30 cellular contexts compared by ENCODE assay signal in genomic region chr16:14074544-14074943, GRCh38.
"Had no signal": no experiment of that assay in that cellular context is flagged by ENCODE, and none has a peak within 500 bp of the region (broad histone marks: within the 10 kb centered on the region; RNA-seq: fewer than 3 reads in every experiment).

No MANE protein-coding gene starts in this region.

- H3K36me3 ChIP-seq: neutrophil, ovary, tibial artery, transverse colon, upper lobe of right lung, uterus had no signal

- DNase-seq: naive thymus-derived CD8-positive, alpha-beta T cell; nephron progenitor cell; nucleus accumbens; ovary; posterior cingulate gyrus; psoas muscle; right cardiac atrium; spleen; stimulated activated CD4-positive, alpha-beta T cell treated with anti-CD3 and anti-CD28 coated beads, Interleukin-12 subunit alpha, Interleukin-12 subunit beta, amount 100 ng/mL, for 4 hours; stimulated activated CD4-positive, alpha-beta T cell treated with anti-CD3 and anti-CD28 coated beads, Interleukin-1b, Interleukin-23, amount 100 ng/mL, for 48 hours; stimulated activated CD4-positive, alpha-beta T cell treated with anti-CD3 and anti-CD28 coated beads, Interleukin-4, amount 100 ng/mL, for 1 hour; stimulated activated CD4-positive, alpha-beta T cell treated with anti-CD3 and anti-CD28 coated beads, Interleukin-4, amount 100 ng/mL, for 4 hours; stimulated activated CD8-positive, alpha-beta memory T cell treated with anti-CD3 and anti-CD28 coated beads, Interleukin-4, amount 100 ng/mL, for 48 hours; stimulated activated naive CD4-positive, alpha-beta T cell; stimulated activated naive CD8-positive, alpha-beta T cell treated with anti-CD3 and anti-CD28 coated beads, Interleukin-15, amount 100 ng/mL, for 72 hours; stimulated activated naive CD8-positive, alpha-beta T cell treated with anti-CD3 and anti-CD28 coated beads, Interleukin-15, Interleukin-2, amounts not matched to agents 100 U/mL and 50 U/mL, for 24 hours; substantia nigra; testis; tibial artery; transverse colon; upper lobe of right lung; uterus had no signal

- ATAC-seq: naive thymus-derived CD8-positive, alpha-beta T cell; natural killer cell treated with Interleukin-12 subunit alpha and Interleukin-12 subunit beta and Interleukin-15 and Interleukin-18, amount 100 ng/mL, for 72 hours; psoas muscle; right cardiac atrium; sciatic nerve; stimulated activated memory B cell treated with anti-CD40 and anti-IgM and Interleukin-4, amounts not matched to agents 10 μg/mL and 1 μg/mL and 100 μg/mL, for 72 hours; stimulated activated naive CD8-positive, alpha-beta T cell treated with anti-CD3 and anti-CD28 coated beads, Interleukin-15, amount 100 ng/mL, for 72 hours; stimulated activated naive CD8-positive, alpha-beta T cell treated with anti-CD3 and anti-CD28 coated beads, Interleukin-15, Interleukin-2, amounts not matched to agents 100 U/mL and 50 U/mL, for 24 hours; upper lobe of right lung had no signal

- H2AFZ ChIP-seq: parathyroid adenoma had no signal

- H3K27ac ChIP-seq: neutrophil, ovary, parathyroid adenoma, psoas muscle, spleen, suprapubic skin, testis, tibial artery, transverse colon, upper lobe of right lung had no signal

- H3K4me1 ChIP-seq: upper lobe of right lung, uterus had no signal

- H3K27me3 ChIP-seq: ovary, spleen, suprapubic skin, testis, tibial artery, transverse colon, upper lobe of right lung, uterus had no signal

- H3K4me3 ChIP-seq: ovary, psoas muscle, skin epidermis, smooth muscle cell, spleen, suprapubic skin, testis, tibial artery, transverse colon, upper lobe of right lung, uterus had no signal

- H3K4me2 ChIP-seq: smooth muscle cell had no signal

- H3K9me3 ChIP-seq: neutrophil, ovary, psoas muscle, spleen, suprapubic skin, testis, tibial artery, transverse colon, uterus had no signal

- H3K9ac ChIP-seq: parathyroid adenoma had no signal
